In genomic region chr10:70321897-70322890, GRCh38 we compare ENCODE assay signal across 23 cellular contexts. TPM values are rescaled to one million over a fixed set of nuclear protein-coding genes. Genes with fewer than 3 reads are reported as not detected.
A peak's percentile ranks its signal among the peaks of the same experiment; 100 is the strongest.
DNase-seq lines count a peak whose midpoint lies in the region; ATAC-seq and TF ChIP-seq lines count a peak whose summit lies in the region.
"Had no signal": no experiment of that assay in that cellular context is flagged by ENCODE, and none has a peak within 500 bp of the region (broad histone marks: within the 10 kb centered on the region; RNA-seq: fewer than 3 reads in every experiment).

No MANE protein-coding gene starts in this region.

- peaks cover 15% of the 10 kb centered on the region for H3K4me1 Mint-ChIP-seq in CD4-positive, alpha-beta T cell (ENCODE audit: low read depth)
- peaks cover 20% of the 10 kb centered on the region for H3K4me1 Mint-ChIP-seq in central memory CD8-positive, alpha-beta T cell
- H3K4me1 Mint-ChIP-seq in natural killer cell, result peaks cover 25 to 30% of the 10 kb centered on the region in 2 donors

- no peak for ATAC-seq in CD4-positive, alpha-beta T cell (ENCODE audit: poor library complexity)
- no peak for ATAC-seq in central memory CD8-positive, alpha-beta T cell (replicated peaks; ENCODE audit: extremely low read depth, poor library complexity, severe bottlenecking)
- ATAC-seq in natural killer cell (no peak), HG03039 (IDR thresholded peaks at IDR 0.05; ENCODE audit: unreplicated experiment) (no peak), GM21528 (IDR thresholded peaks at IDR 0.05; ENCODE audit: low FRiP score, unreplicated experiment) (no peak)

- intact Hi-C loops in CD4-positive, alpha-beta T cell (cut with DNase I, micrococcal nuclease), result no loop called here
- intact Hi-C loops in natural killer cell (cut with micrococcal nuclease), result no loop called here

- no peak overlapping the region for H3K4me3 Mint-ChIP-seq in CD4-positive, alpha-beta T cell
- H3K4me3 Mint-ChIP-seq in central memory CD8-positive, alpha-beta T cell, result peak overlapping the region; percentile 64
- peak overlapping the region; percentile 9 for H3K4me3 Mint-ChIP-seq in natural killer cell
- H3K4me3 Mint-ChIP-seq: neural crest cell had no signal

- no peak for TF ChIP-seq CTCF in CD4-positive, alpha-beta T cell (IDR thresholded peaks at IDR 0.05)
- TF ChIP-seq CTCF in natural killer cell (IDR thresholded peaks at IDR 0.05), result no peak

- H3K27me3 Mint-ChIP-seq in CD4-positive, alpha-beta T cell, result no peaks in the 10 kb centered on the region
- no peaks in the 10 kb centered on the region for H3K27me3 Mint-ChIP-seq in central memory CD8-positive, alpha-beta T cell
- no peaks in the 10 kb centered on the region for H3K27me3 Mint-ChIP-seq in natural killer cell (ENCODE audit: low read depth in 2 of 2)

- H3K9me3 Mint-ChIP-seq in CD4-positive, alpha-beta T cell, result no peaks in the 10 kb centered on the region
- H3K9me3 Mint-ChIP-seq in central memory CD8-positive, alpha-beta T cell, result no peaks in the 10 kb centered on the region
- no peaks in the 10 kb centered on the region for H3K9me3 Mint-ChIP-seq in natural killer cell
- H3K9me3 Mint-ChIP-seq: neural crest cell had no signal

- H3K4me3 ChIP-seq in Jurkat, Clone E6-1 (ENCODE audit: low read length), result no peak overlapping the region

- POLR2A ChIA-PET in CD4-positive, alpha-beta T cell (lab: Charles Lee), result interaction anchor here (0.6 kb wide), 1 partner anchor 35 kb away, joined by 3 read pairs; no protein-coding TSS in a partner anchor

- no peak for DNase-seq in CD4-positive, alpha-beta T cell
- DNase-seq in Jurkat, Clone E6-1 (ENCODE audit: low read depth, low spot score), result peak; percentile 8
- DNase-seq in central memory CD8-positive, alpha-beta T cell (ENCODE audit: low spot score in 2 of 2), result no peak
- DNase-seq in natural killer cell, result no peak
- no peak for DNase-seq in HK-2 (ENCODE audit: unreplicated experiment)
- DNase-seq: activated CD4-positive, alpha-beta T cell treated with anti-CD3 and anti-CD28 coated beads, Interleukin-2, amount 50 U/mL, for 1 hour; activated T-cell treated with anti-CD3 and anti-CD28 coated beads for 4 hours; Calu3; effector memory CD4-positive, alpha-beta T cell; H7; mesendoderm; NCI-H1092 treated with DMSO at 0.1 percent for 48 hours; NCI-H2081; NCI-H510A; stimulated activated CD4-positive, alpha-beta T cell treated with anti-CD3 and anti-CD28 coated beads, Interleukin-4, amount 100 ng/mL, for 24 hours; SW 1271; trophoblast cell had no signal

- CTCF ChIA-PET in CD4-positive, alpha-beta T cell (lab: Charles Lee), result no interaction called here

- no peak overlapping the region for H3K27ac ChIP-seq in CD4-positive, alpha-beta T cell (ENCODE audit: low read depth, low read length)

- no peaks in the 10 kb centered on the region for H3K36me3 Mint-ChIP-seq in CD4-positive, alpha-beta T cell (ENCODE audit: low read depth)
- peaks cover 2% of the 10 kb centered on the region for H3K36me3 Mint-ChIP-seq in central memory CD8-positive, alpha-beta T cell (ENCODE audit: insufficient read depth)
- H3K36me3 Mint-ChIP-seq in natural killer cell, result no peaks in the 10 kb centered on the region

- no peaks in the 10 kb centered on the region for H3K9me3 ChIP-seq in CD4-positive, alpha-beta T cell (ENCODE audit: control insufficient read depth, low read length)

- H3K27ac Mint-ChIP-seq in CD4-positive, alpha-beta T cell, result peak overlapping the region; percentile 13
- peak overlapping the region; percentile 83 for H3K27ac Mint-ChIP-seq in central memory CD8-positive, alpha-beta T cell (ENCODE audit: low read depth)
- peak overlapping the region; percentile 86 to 93 for H3K27ac Mint-ChIP-seq in natural killer cell

- H3K27me3 ChIP-seq in CD4-positive, alpha-beta T cell (ENCODE audit: control insufficient read depth, insufficient read depth, low read length), result no peaks in the 10 kb centered on the region

RNA-seq across cellular contexts. Expression of gene NPFFR1, which starts 38.4 kb away (rescaled TPM):
- under 1 TPM in 1 of 2 experiments, not detected in 1; 0.03 TPM for total RNA-seq in CD4-positive, alpha-beta T cell
- not detected for polyA plus RNA-seq in Jurkat, Clone E6-1 (2012; ENCODE audit: insufficient read depth, insufficient read length)
- under 1 TPM in 1 of 3 donors, not detected in 2; 0.05 TPM for total RNA-seq in natural killer cell
- total RNA-seq: astrocyte, H7, HT1080, neural crest cell, pulmonary artery endothelial cell had no signal

Comparison
In these comparisons a context has a peak if more than half of its experiments do, and no peak if none do; other contexts are left out.
1. H3K27ac Mint-ChIP-seq: peak in every context shown above with its lines; median percentile 90 in natural killer cell; 83 in central memory CD8-positive, alpha-beta T cell; 13 in CD4-positive, alpha-beta T cell.